ENCODE assay signal across 1 cellular context in genomic region chr14:94390372-94391086, GRCh38.
A peak's percentile ranks its signal among the peaks of the same experiment; 100 is the strongest.
TF ChIP-seq lines count a peak whose summit lies in the region.

No MANE protein-coding gene starts in this region.

TF ChIP-seq in liver, 16 proteins besides CTCF, POLR2A, EP300 and RAD21 (continued from another document):
- TF ChIP-seq FOXA1 (IDR thresholded peaks at IDR 0.05) = peak; percentile 71
- TF ChIP-seq YY1 (IDR thresholded peaks at IDR 0.05) = peak; percentile 84
